ENCODE assay signal across 18 cellular contexts in genomic region chr4:25725870-25726269, GRCh38.
A peak's percentile ranks its signal among the peaks of the same experiment; 100 is the strongest.
DNase-seq lines count a peak whose midpoint lies in the region; ATAC-seq and TF ChIP-seq lines count a peak whose summit lies in the region.
"Had no signal": no experiment of that assay in that cellular context is flagged by ENCODE, and none has a peak within 500 bp of the region (broad histone marks: within the 10 kb centered on the region; RNA-seq: fewer than 3 reads in every experiment).

No MANE protein-coding gene starts in this region.

- H2BK5ac ChIP-seq in mesendoderm (ENCODE audit: low read length), result no peak overlapping the region

- no peak for TF ChIP-seq CTCF in WTC11 (IDR thresholded peaks at IDR 0.05)
- TF ChIP-seq CTCF in hepatocyte (IDR thresholded peaks at IDR 0.05; ENCODE audit: poor library complexity), result no peak

- no peak overlapping the region for H3K4me3 ChIP-seq in mesendoderm (ENCODE audit: low read length)
- H3K4me3 ChIP-seq in hepatocyte, result no peak overlapping the region
- H3K4me3 ChIP-seq: BLaER1 had no signal

- no peaks in the 10 kb centered on the region; the same call in 1 of the 2 replicates for H3K27me3 Mint-ChIP-seq in WTC11 (ENCODE audit: low read depth)
- H3K27me3 Mint-ChIP-seq: CD4-positive, alpha-beta memory T cell; CD4-positive, CD25-positive, alpha-beta regulatory T cell; CD8-positive, alpha-beta memory T cell had no signal

- no peak overlapping the region for H4K5ac ChIP-seq in mesendoderm (ENCODE audit: low read length)

- DNase-seq in WTC11 (ENCODE audit: low spot score) (no peak), mesendoderm (peak; percentile 28), hepatocyte (ENCODE audit: low spot score) (no peak)
- DNase-seq in activated CD8-positive, alpha-beta memory T cell treated with anti-CD3 and anti-CD28 coated beads, Interleukin-2, amount 50 U/mL, for 48 hours, result no peak
- DNase-seq: 8988T; ACHN; BE2C; C1 segment of cervical spinal cord; Calu3; CD4-positive, alpha-beta memory T cell; CD4-positive, CD25-positive, alpha-beta regulatory T cell; CD8-positive, alpha-beta memory T cell; COR-L47; DMS79 treated with DMSO at 0.1 percent for 48 hours; GF-D8 had no signal

- H3K9ac ChIP-seq in mesendoderm (ENCODE audit: low read length), result no peak overlapping the region
- H3K9ac ChIP-seq: BLaER1 had no signal

- no peaks in the 10 kb centered on the region for H3K36me3 Mint-ChIP-seq in WTC11
- H3K36me3 Mint-ChIP-seq: CD14-positive monocyte; CD4-positive, alpha-beta memory T cell had no signal

- no peak overlapping the region for H3K18ac ChIP-seq in mesendoderm (ENCODE audit: low read length)

- ATAC-seq in WTC11, result no peak
- ATAC-seq in HG03354 (IDR thresholded peaks at IDR 0.05; ENCODE audit: poor library complexity, severe bottlenecking, unreplicated experiment), result no peak

- no peak overlapping the region for H3K4me3 Mint-ChIP-seq in WTC11
- H3K4me3 Mint-ChIP-seq: CD14-positive monocyte; CD4-positive, alpha-beta memory T cell; CD8-positive, alpha-beta memory T cell had no signal

- H3K27ac ChIP-seq in mesendoderm (ENCODE audit: low read depth, low read length) (no peak overlapping the region), hepatocyte (no peak overlapping the region)
- H3K27ac ChIP-seq: BLaER1 had no signal

- CTCF ChIA-PET in WTC11 (lab: Charles Lee), result no interaction called here

- no peaks in the 10 kb centered on the region for H4K20me1 ChIP-seq in hepatocyte (ENCODE audit: insufficient read depth, poor library complexity, severe bottlenecking)
- H4K20me1 ChIP-seq: BLaER1 had no signal

- no peaks in the 10 kb centered on the region for H3K4me1 ChIP-seq in mesendoderm (ENCODE audit: control insufficient read depth, low read depth, low read length)
- no peaks in the 10 kb centered on the region for H3K4me1 ChIP-seq in hepatocyte (ENCODE audit: insufficient read depth)
- H3K4me1 ChIP-seq: BE2C had no signal

- no peaks in the 10 kb centered on the region for H3K79me1 ChIP-seq in mesendoderm (ENCODE audit: low read length)

- H4K8ac ChIP-seq in mesendoderm (ENCODE audit: low read depth, low read length), result no peak overlapping the region

- H2AFZ ChIP-seq in hepatocyte, result no peak overlapping the region

- POLR2A ChIA-PET in WTC11 (lab: Charles Lee), result no interaction called here

- WGBS in mesendoderm (ENCODE audit: extremely low coverage, insufficient coverage, low lambda C conversion rate), result no CpG with 5 or more reads among the region's 7 CpGs
- 75% methylated on average over 7 of the region's 7 CpGs for WGBS in hepatocyte (ENCODE audit: low lambda C conversion rate, missing lambda C conversion rate)

- H3K4ac ChIP-seq in mesendoderm (ENCODE audit: low read depth, low read length), result no peak overlapping the region

- peaks cover 9% of the 10 kb centered on the region for H3K9me3 Mint-ChIP-seq in WTC11
- H3K9me3 Mint-ChIP-seq: CD4-positive, alpha-beta memory T cell; CD4-positive, CD25-positive, alpha-beta regulatory T cell; CD8-positive, alpha-beta memory T cell had no signal

- H3K27ac Mint-ChIP-seq in WTC11, result peak overlapping the region; percentile 42
- H3K27ac Mint-ChIP-seq: CD14-positive monocyte; CD4-positive, alpha-beta memory T cell; CD4-positive, CD25-positive, alpha-beta regulatory T cell; CD8-positive, alpha-beta memory T cell had no signal

- H2BK120ac ChIP-seq in mesendoderm (ENCODE audit: low read depth, low read length), result no peak overlapping the region

- H3K9me2 ChIP-seq in hepatocyte (replicated peaks; ENCODE audit: insufficient read depth), result no peaks in the 10 kb centered on the region

- H3K56ac ChIP-seq in mesendoderm (ENCODE audit: low read length), result no peak overlapping the region

- no peak overlapping the region for H3K23ac ChIP-seq in mesendoderm (ENCODE audit: low read length)

- H3K4me2 ChIP-seq in mesendoderm (ENCODE audit: low read length) (no peak overlapping the region), hepatocyte (no peak overlapping the region)
- H3K4me2 ChIP-seq: BLaER1 had no signal

- H2BK15ac ChIP-seq in mesendoderm (replicated peaks; ENCODE audit: low read depth), result no peak overlapping the region

- H3K79me2 ChIP-seq in mesendoderm (ENCODE audit: control insufficient read depth, insufficient read depth, low read length) (no peaks in the 10 kb centered on the region), hepatocyte (no peaks in the 10 kb centered on the region)

- no peaks in the 10 kb centered on the region for H3K36me3 ChIP-seq in mesendoderm (ENCODE audit: control insufficient read depth, insufficient read depth, low read length)
- no peaks in the 10 kb centered on the region for H3K36me3 ChIP-seq in hepatocyte (replicated peaks; ENCODE audit: insufficient read depth, low read depth)
- H3K36me3 ChIP-seq: BE2C, BLaER1 had no signal

- no peak overlapping the region for H2AK5ac ChIP-seq in mesendoderm (ENCODE audit: low read length)

- H3K9me3 ChIP-seq in hepatocyte (ENCODE audit: low read depth), result no peaks in the 10 kb centered on the region
- H3K9me3 ChIP-seq: BE2C had no signal

- H3K27me3 ChIP-seq in mesendoderm (ENCODE audit: insufficient read depth, low read length, poor library complexity), result no peaks in the 10 kb centered on the region
- H3K27me3 ChIP-seq in hepatocyte, result no peaks in the 10 kb centered on the region
- H3K27me3 ChIP-seq: BE2C, BLaER1 had no signal

- H3K4me1 Mint-ChIP-seq in WTC11, result no peaks in the 10 kb centered on the region
- H3K4me1 Mint-ChIP-seq: CD14-positive monocyte had no signal

TF ChIP-seq in WTC11, 78 proteins besides CTCF, POLR2A, EP300 and RAD21:
- TF ChIP-seq ZNF219 (CRISPR knock-in tag; IDR thresholded peaks at IDR 0.05; ENCODE audit: borderline replicate concordance) (no peak), FOXK1 (CRISPR knock-in tag; IDR thresholded peaks at IDR 0.05) (no peak), EMX1 (CRISPR knock-in tag; IDR thresholded peaks at IDR 0.05) (no peak), ERG (CRISPR knock-in tag; IDR thresholded peaks at IDR 0.05) (no peak), NR2C2 (CRISPR knock-in tag; IDR thresholded peaks at IDR 0.05) (no peak), MYBL2 (CRISPR knock-in tag; IDR thresholded peaks at IDR 0.05) (no peak), PRRX2 (CRISPR knock-in tag; IDR thresholded peaks at IDR 0.05) (no peak)
